ENCODE assay signal across 19 cellular contexts in the genomic region with DNA sequence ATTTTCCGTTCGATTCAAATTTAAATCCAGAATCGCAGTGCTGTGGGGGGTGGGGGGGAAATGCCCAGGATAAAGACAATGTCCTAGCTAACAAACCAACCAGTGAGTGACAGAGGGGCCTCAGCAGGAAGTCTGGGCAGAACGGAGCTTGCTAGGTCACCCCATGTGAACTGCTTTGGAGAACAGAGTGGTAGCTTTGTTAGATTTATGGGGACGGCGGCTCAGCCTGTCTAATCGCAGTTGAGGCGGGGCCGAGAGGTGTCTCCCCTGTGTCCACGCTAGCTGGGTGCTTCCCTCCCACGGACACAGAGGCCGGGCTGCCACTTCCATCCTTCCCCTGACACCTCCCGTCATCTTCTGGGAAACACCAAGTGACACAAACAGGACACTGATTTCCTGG.
"Had no signal": no experiment of that assay in that cellular context is flagged by ENCODE, and none has a peak within 500 bp of the region (broad histone marks: within the 10 kb centered on the region; RNA-seq: fewer than 3 reads in every experiment).

No MANE protein-coding gene starts in this region.

- FAIRE-seq: colon had no signal

- H3K27ac ChIP-seq: foreskin keratinocyte, neutrophil, tibial artery, upper lobe of left lung, uterus had no signal

- ATAC-seq: foreskin keratinocyte; left colon; left ventricle myocardium superior; natural killer cell treated with Interleukin-12 subunit alpha and Interleukin-12 subunit beta and Interleukin-15 and Interleukin-18, amount 100 ng/mL, for 72 hours; right cardiac atrium; stimulated activated memory B cell treated with anti-CD40 and anti-IgM and Interleukin-4, amounts not matched to agents 10 μg/mL and 1 μg/mL and 100 μg/mL, for 72 hours had no signal

- H3K4me3 Mint-ChIP-seq: dendritic cell treated with granulocyte-macrophage colony-stimulating factor and Interleukin-4, amounts not matched to agents 40 ng/mL and 50 ng/mL, for 4 days; stimulated activated memory B cell treated with anti-CD40 and anti-IgM and Interleukin-4, amounts not matched to agents 10 μg/mL and 1 μg/mL and 100 μg/mL, for 72 hours; stimulated activated naive CD8-positive, alpha-beta T cell treated with anti-CD3 and anti-CD28 coated beads, Interleukin-15, Interleukin-2, amounts not matched to agents 100 ng/mL and 50 ng/mL, for 24 hours had no signal

- H3K36me3 Mint-ChIP-seq: natural killer cell treated with Interleukin-12 subunit alpha and Interleukin-12 subunit beta and Interleukin-15 and Interleukin-18, amount 100 ng/mL, for 72 hours; stimulated activated memory B cell treated with anti-CD40 and anti-IgM and Interleukin-4, amounts not matched to agents 10 μg/mL and 1 μg/mL and 100 μg/mL, for 72 hours had no signal

- H3K4me1 ChIP-seq: foreskin keratinocyte, tibial artery, upper lobe of left lung, uterus had no signal

- H3K27ac Mint-ChIP-seq: dendritic cell treated with granulocyte-macrophage colony-stimulating factor and Interleukin-4, amounts not matched to agents 40 ng/mL and 50 ng/mL, for 4 days; natural killer cell treated with Interleukin-12 subunit alpha and Interleukin-12 subunit beta and Interleukin-15 and Interleukin-18, amount 100 ng/mL, for 72 hours; stimulated activated memory B cell treated with anti-CD40 and anti-IgM and Interleukin-4, amounts not matched to agents 10 μg/mL and 1 μg/mL and 100 μg/mL, for 72 hours; stimulated activated naive CD8-positive, alpha-beta T cell treated with anti-CD3 and anti-CD28 coated beads, Interleukin-15, Interleukin-2, amounts not matched to agents 100 ng/mL and 50 ng/mL, for 24 hours had no signal

- H3K36me3 ChIP-seq: neutrophil, tibial artery, upper lobe of left lung, uterus had no signal

- H3K4me1 Mint-ChIP-seq: stimulated activated memory B cell treated with anti-CD40 and anti-IgM and Interleukin-4, amounts not matched to agents 10 μg/mL and 1 μg/mL and 100 μg/mL, for 72 hours had no signal

- H3K4me3 ChIP-seq: lung, tibial artery, upper lobe of left lung, uterus had no signal

- H3K9me3 Mint-ChIP-seq: dendritic cell treated with granulocyte-macrophage colony-stimulating factor and Interleukin-4, amounts not matched to agents 40 ng/mL and 50 ng/mL, for 4 days; natural killer cell treated with Interleukin-12 subunit alpha and Interleukin-12 subunit beta and Interleukin-15 and Interleukin-18, amount 100 ng/mL, for 72 hours; stimulated activated memory B cell treated with anti-CD40 and anti-IgM and Interleukin-4, amounts not matched to agents 10 μg/mL and 1 μg/mL and 100 μg/mL, for 72 hours; stimulated activated naive CD8-positive, alpha-beta T cell treated with anti-CD3 and anti-CD28 coated beads, Interleukin-15, Interleukin-2, amounts not matched to agents 100 ng/mL and 50 ng/mL, for 24 hours had no signal

- DNase-seq: erythroblast; foreskin keratinocyte; left colon; left ventricle myocardium superior; mesenchymal stem cell; midbrain; right cardiac atrium; stimulated activated CD4-positive, alpha-beta T cell treated with anti-CD3 and anti-CD28 coated beads, Interleukin-4, amount 100 ng/mL, for 1 hour; stimulated activated CD8-positive, alpha-beta memory T cell treated with anti-CD3 and anti-CD28 coated beads, Interleukin-4, amount 100 ng/mL, for 48 hours; tibial artery; upper lobe of left lung; uterus had no signal

- H3K27me3 ChIP-seq: foreskin keratinocyte, upper lobe of left lung, uterus had no signal

- H3K9me3 ChIP-seq: neutrophil, tibial artery, upper lobe of left lung, uterus had no signal
